8 cellular contexts compared by ENCODE assay signal in genomic region chr3:109081746-109082510, GRCh38. TPM values are rescaled to one million over a fixed set of nuclear protein-coding genes. Genes with fewer than 3 reads are reported as not detected.
A peak's percentile ranks its signal among the peaks of the same experiment; 100 is the strongest.
DNase-seq lines count a peak whose midpoint lies in the region; ATAC-seq, FAIRE-seq and TF ChIP-seq lines count a peak whose summit lies in the region.

No MANE protein-coding gene starts in this region.

- no peak for FAIRE-seq in pancreas (lab: Jason Lieb, UNC)

- peak; percentile 28 to 75 (median 54) for TF ChIP-seq CTCF in pancreas (IDR thresholded peaks at IDR 0.05)

- no peak overlapping the region for H3K4me3 Mint-ChIP-seq in activated naive CD4-positive, alpha-beta T cell treated with anti-CD3 and anti-CD28 coated beads for 36 hours

- peaks cover 6% of the 10 kb centered on the region for H3K27me3 Mint-ChIP-seq in activated naive CD4-positive, alpha-beta T cell treated with anti-CD3 and anti-CD28 coated beads for 36 hours (ENCODE audit: low read depth)

- WGBS in pancreas, 2 donors, result 18 to 25% methylated on average over 6 of the region's 6 CpGs

- no peaks in the 10 kb centered on the region for H3K9me3 ChIP-seq in pancreas

- no peak overlapping the region for H3K27ac Mint-ChIP-seq in activated naive CD4-positive, alpha-beta T cell treated with anti-CD3 and anti-CD28 coated beads for 36 hours

- TF ChIP-seq POLR2A in erythroblast (IDR thresholded peaks at IDR 0.05; ENCODE audit: low read length), result no peak

- H3K4me1 Mint-ChIP-seq in activated naive CD4-positive, alpha-beta T cell treated with anti-CD3 and anti-CD28 coated beads for 36 hours (ENCODE audit: low read depth), result no peaks in the 10 kb centered on the region

- peaks cover 4% of the 10 kb centered on the region for H3K9me3 Mint-ChIP-seq in activated naive CD4-positive, alpha-beta T cell treated with anti-CD3 and anti-CD28 coated beads for 36 hours

- no peaks in the 10 kb centered on the region for H3K36me3 Mint-ChIP-seq in activated naive CD4-positive, alpha-beta T cell treated with anti-CD3 and anti-CD28 coated beads for 36 hours (ENCODE audit: low read depth)

- peak; percentile 38 for DNase-seq in activated naive CD4-positive, alpha-beta T cell treated with anti-CD3 and anti-CD28 coated beads for 36 hours
- no peak for DNase-seq in activated naive CD4-positive, alpha-beta T cell treated with anti-CD3 and anti-CD28 coated beads, Interleukin-2, amount 50 U/mL, for 16 hours
- DNase-seq in erythroblast (lab: John Stamatoyannopoulos, UW), result peak; percentile 55 to 70
- DNase-seq in pancreas, result peak in 3 of 6 donors; percentile 23 to 48 (median 43)
- no peak for DNase-seq in ureter (ENCODE audit: low spot score)

- CTCF ChIA-PET in activated naive CD4-positive, alpha-beta T cell treated with anti-CD3 and anti-CD28 coated beads for 36 hours (lab: Charles Lee), result interaction anchor here (0.7 to 3.2 kb wide), 12 partner anchors 11 to 596 kb away, joined by 3 to 30 read pairs (median 4); no protein-coding TSS in a partner anchor

- H3K36me3 ChIP-seq in pancreas, result no peaks in the 10 kb centered on the region

- no peak overlapping the region for H3K4me3 ChIP-seq in pancreas

- intact Hi-C loops in activated naive CD4-positive, alpha-beta T cell treated with anti-CD3 and anti-CD28 coated beads for 36 hours (cut with micrococcal nuclease), result loop anchor here (1.0 to 5.0 kb wide), 5 partner anchors 32 to 593 kb away; no protein-coding TSS in a partner anchor
- intact Hi-C loops in pancreas (cut with DNase I), result no loop called here

- no peak overlapping the region for H3K27ac ChIP-seq in pancreas

- ATAC-seq in GM19455 (IDR thresholded peaks at IDR 0.05; ENCODE audit: unreplicated experiment), result peak; percentile 93
- ATAC-seq in HG03378 (IDR thresholded peaks at IDR 0.05; ENCODE audit: unreplicated experiment), result peak; percentile 99
- peak; percentile 87 for ATAC-seq in SK-N-SH treated with all-trans-retinoic acid at 6 μM for 48 hours
- peak; percentile 75 to 100 (median 92) for ATAC-seq in pancreas

- H3K4me1 ChIP-seq in pancreas, result no peaks in the 10 kb centered on the region

- H3K27me3 ChIP-seq in pancreas, result no peaks in the 10 kb centered on the region

TF ChIP-seq in SK-N-SH treated with all-trans-retinoic acid at 6 μM for 48 hours, 23 proteins besides CTCF, POLR2A, EP300 and RAD21:
- no peak for TF ChIP-seq PATZ1 (CRISPR knock-in tag; IDR thresholded peaks at IDR 0.05; ENCODE audit: borderline replicate concordance)

RNA-seq across cellular contexts. Expression of gene MORC1, which starts 36.0 kb away (rescaled TPM):
- not detected for total RNA-seq in activated naive CD4-positive, alpha-beta T cell treated with anti-CD3 and anti-CD28 coated beads for 36 hours
- total RNA-seq in pancreas, result not detected
- polyA plus RNA-seq in pancreas, result not detected
- total RNA-seq in ureter, result not detected

RNA-seq across cellular contexts. Expression of gene C3orf85, which starts 54.6 kb away (rescaled TPM):
- total RNA-seq in activated naive CD4-positive, alpha-beta T cell treated with anti-CD3 and anti-CD28 coated beads for 36 hours, result not detected
- total RNA-seq in pancreas (not detected), ureter (not detected)
- not detected for polyA plus RNA-seq in pancreas

Comparison
In these comparisons a context has a peak if more than half of its experiments do, and no peak if none do; other contexts are left out.
1. DNase-seq: peak in activated naive CD4-positive, alpha-beta T cell treated with anti-CD3 and anti-CD28 coated beads for 36 hours (single experiment) and erythroblast (2 of 2); none in activated naive CD4-positive, alpha-beta T cell treated with anti-CD3 and anti-CD28 coated beads, Interleukin-2, amount 50 U/mL, for 16 hours (single experiment) and ureter (single experiment).
2. Peak in every context shown above with its lines, with median percentiles within 50 percentile points of each other: ATAC-seq.